Comparison of ENCODE assay signal across 17 cellular contexts in genomic region chr9:7790022-7790818, GRCh38. TPM values are rescaled to one million over a fixed set of nuclear protein-coding genes. Genes with fewer than 3 reads are reported as not detected.
DNase-seq lines count a peak whose midpoint lies in the region; ATAC-seq and TF ChIP-seq lines count a peak whose summit lies in the region.
"Had no signal": no experiment of that assay in that cellular context is flagged by ENCODE, and none has a peak within 500 bp of the region (broad histone marks: within the 10 kb centered on the region; RNA-seq: fewer than 3 reads in every experiment).

No MANE protein-coding gene starts in this region.

- H3K4me3 ChIP-seq in mucosa of descending colon = no peak overlapping the region
- H3K4me3 ChIP-seq: BLaER1, GM23248 had no signal

- H3K9me3 ChIP-seq in mucosa of descending colon = no peaks in the 10 kb centered on the region
- H3K9me3 ChIP-seq: BLaER1 had no signal

- ATAC-seq in mucosa of descending colon = peak; percentile 91
- no peak for ATAC-seq in GM21619 (IDR thresholded peaks at IDR 0.05; ENCODE audit: unreplicated experiment)
- ATAC-seq: HCT116, HepG2 had no signal

- peaks cover 7% of the 10 kb centered on the region for H3K4me1 ChIP-seq in mucosa of descending colon (ENCODE audit: low read depth)
- H3K4me1 ChIP-seq: BLaER1 had no signal

- DNase-seq in NCI-H146 (lab: John Stamatoyannopoulos, UW) = peak; percentile 40
- no peak for DNase-seq in NCI-H146 treated with DMSO at 0.1 percent for 48 hours (lab: John Stamatoyannopoulos, UW; ENCODE audit: unreplicated experiment)
- peak; percentile 17 for DNase-seq in COLO668 (lab: John Stamatoyannopoulos, UW; ENCODE audit: unreplicated experiment)
- peak; percentile 51 for DNase-seq in NCI-H69 (lab: John Stamatoyannopoulos, UW)
- DNase-seq in mucosa of descending colon = peak in 2 of 3 donors; percentile 57 to 66
- DNase-seq in GM19240 (ENCODE audit: insufficient read length, low spot score) = no peak
- DNase-seq in activated naive CD4-positive, alpha-beta T cell treated with anti-CD3 and anti-CD28 coated beads, Interleukin-2, amount 50 U/mL, for 16 hours = no peak
- DNase-seq: 8988T; AML-193; CD8-positive, alpha-beta memory T cell; DMS79 treated with DMSO at 0.1 percent for 48 hours; EL; GM23248 had no signal

- intact Hi-C loops in mucosa of descending colon (cut with DNase I, micrococcal nuclease) = no loop called here

- TF ChIP-seq CTCF in mucosa of descending colon (IDR thresholded peaks at IDR 0.05) = no peak

- no peaks in the 10 kb centered on the region for H3K36me3 ChIP-seq in mucosa of descending colon (ENCODE audit: low read depth)

RNA-seq across cellular contexts. Expression of gene DMAC1, which starts 9.4 kb away (rescaled TPM):
- 10 to 100 TPM; 49.3 to 89.3 (median 73.8) TPM for total RNA-seq in mucosa of descending colon

Comparison
In these comparisons a context has a peak if more than half of its experiments do, and no peak if none do; other contexts are left out.
1. DNase-seq: peak in NCI-H146 (single experiment), COLO668 (single experiment), NCI-H69 (single experiment) and mucosa of descending colon (2 of 3); none in NCI-H146 treated with DMSO at 0.1 percent for 48 hours (single experiment), GM19240 (single experiment) and activated naive CD4-positive, alpha-beta T cell treated with anti-CD3 and anti-CD28 coated beads, Interleukin-2, amount 50 U/mL, for 16 hours (single experiment).